9 cellular contexts compared by ENCODE assay signal in genomic region chr11:32713496-32713895, GRCh38.
DNase-seq lines count a peak whose midpoint lies in the region; TF ChIP-seq lines count a peak whose summit lies in the region.
"Had no signal": no experiment of that assay in that cellular context is flagged by ENCODE, and none has a peak within 500 bp of the region (broad histone marks: within the 10 kb centered on the region; RNA-seq: fewer than 3 reads in every experiment).

No MANE protein-coding gene starts in this region.

- H3K27me3 ChIP-seq in Caco-2 (replicated peaks; ENCODE audit: control insufficient read depth, insufficient read depth, low read length) (no peaks in the 10 kb centered on the region), spleen (replicated peaks in 1 of 7) (no peaks in the 10 kb centered on the region)
- H3K27me3 ChIP-seq: ovary had no signal

- no peak for TF ChIP-seq POLR2A in spleen (IDR thresholded peaks at IDR 0.05)

- 0 out of 2 replicates have a peak, but pooled peaks cover 11% of the 10 kb centered on the region for H3K4me1 ChIP-seq in Caco-2
- no peaks in the 10 kb centered on the region for H3K4me1 ChIP-seq in spleen

- H3K4me1 Mint-ChIP-seq in Caco-2 (ENCODE audit: low read depth, unreplicated experiment) (peaks cover 10% of the 10 kb centered on the region), mesothelial cell of epicardium (peaks cover 12% of the 10 kb centered on the region)
- no peaks in the 10 kb centered on the region for H3K4me1 Mint-ChIP-seq in activated CD4-positive, alpha-beta memory T cell treated with anti-CD3 and anti-CD28 coated beads for 36 hours (ENCODE audit: low read depth)

- BruUV-seq in Caco-2 (replicated peaks; lab: Mats Ljungman, UMichigan) = no TSS peak

- H3K27ac Mint-ChIP-seq in Caco-2 (ENCODE audit: unreplicated experiment) (no peak overlapping the region), mesothelial cell of epicardium (peak overlapping the region; percentile 8)
- no peak overlapping the region for H3K27ac Mint-ChIP-seq in activated CD4-positive, alpha-beta memory T cell treated with anti-CD3 and anti-CD28 coated beads for 36 hours

- POLR2A ChIA-PET in Caco-2 (lab: Charles Lee) (no interaction called here), HEK293T (lab: Yijun Ruan, JAX) (no interaction called here)
- POLR2A ChIA-PET in activated CD4-positive, alpha-beta memory T cell treated with anti-CD3 and anti-CD28 coated beads for 36 hours (lab: Charles Lee) = no interaction called here

- H3K27ac ChIP-seq in VCaP (no peak overlapping the region), spleen (no peak overlapping the region)
- H3K27ac ChIP-seq: ovary had no signal

- no peak overlapping the region for H3K4me3 ChIP-seq in Caco-2 (ENCODE audit: low read depth, low read length)
- H3K4me3 ChIP-seq in spleen = no peak overlapping the region
- H3K4me3 ChIP-seq: ovary had no signal

- TF ChIP-seq CTCF in Caco-2 (IDR thresholded peaks at IDR 0.05; ENCODE audit: insufficient read depth in 1 of 2, low read depth in 1 of 2, low read length in 1 of 2, severe bottlenecking in 1 of 2, unreplicated experiment in 1 of 2) (peak; percentile 41 to 48), VCaP (conservative IDR thresholded peaks at IDR 0.05) (peak; percentile 74), mesothelial cell of epicardium (IDR thresholded peaks at IDR 0.05; ENCODE audit: unreplicated experiment) (no peak), spleen (IDR thresholded peaks at IDR 0.05 in 8 of 11, conservative IDR thresholded peaks at IDR 0.05 in 3 of 11) (no peak)

- CTCF ChIA-PET in Caco-2 (lab: Charles Lee) (no interaction called here), HEK293T (lab: Yijun Ruan, JAX) (interaction anchor here (0.8 kb wide), 1 partner anchor 79 kb away, joined by 3 read pairs; no protein-coding TSS in a partner anchor)
- CTCF ChIA-PET in activated CD4-positive, alpha-beta memory T cell treated with anti-CD3 and anti-CD28 coated beads for 36 hours (lab: Charles Lee) = interaction anchor here (0.7 to 1.1 kb wide), 2 partner anchors 78 to 166 kb away, joined by 3 read pairs; no protein-coding TSS in a partner anchor

- H3K4me3 Mint-ChIP-seq in Caco-2 (ENCODE audit: unreplicated experiment) (no peak overlapping the region), mesothelial cell of epicardium (no peak overlapping the region)
- no peak overlapping the region for H3K4me3 Mint-ChIP-seq in activated CD4-positive, alpha-beta memory T cell treated with anti-CD3 and anti-CD28 coated beads for 36 hours

- H3K9me3 ChIP-seq in Caco-2 = 0 out of 2 replicates have a peak, but pooled peaks cover under 1% of the 10 kb centered on the region
- H3K9me3 ChIP-seq in spleen = no peaks in the 10 kb centered on the region
- H3K9me3 ChIP-seq: ovary had no signal

- H3K27me3 Mint-ChIP-seq in Caco-2 (ENCODE audit: insufficient read depth, unreplicated experiment) = no peaks in the 10 kb centered on the region
- H3K27me3 Mint-ChIP-seq in mesothelial cell of epicardium (ENCODE audit: low read depth) = peaks cover 10% of the 10 kb centered on the region
- H3K27me3 Mint-ChIP-seq in activated CD4-positive, alpha-beta memory T cell treated with anti-CD3 and anti-CD28 coated beads for 36 hours = peaks cover 15% of the 10 kb centered on the region

- intact Hi-C loops in Caco-2 (cut with micrococcal nuclease; ENCODE audit: unreplicated experiment) (loop anchor here (1.0 kb wide), 1 partner anchor 80 kb away; no protein-coding TSS in a partner anchor), spleen (cut with DNase I; ENCODE audit: low total_unique reads) (no loop called here)
- intact Hi-C loops in activated CD4-positive, alpha-beta memory T cell treated with anti-CD3 and anti-CD28 coated beads for 36 hours (cut with micrococcal nuclease) = loop anchor here (1.0 kb wide), 1 partner anchor 80 kb away; no protein-coding TSS in a partner anchor

- H3K36me3 ChIP-seq in Caco-2 (ENCODE audit: control insufficient read depth, insufficient read depth, low read length) = no peaks in the 10 kb centered on the region
- no peaks in the 10 kb centered on the region for H3K36me3 ChIP-seq in spleen
- H3K36me3 ChIP-seq: ovary had no signal

- H3K36me3 Mint-ChIP-seq in Caco-2 (ENCODE audit: insufficient read depth, unreplicated experiment) = no peaks in the 10 kb centered on the region
- peaks cover 1% of the 10 kb centered on the region for H3K36me3 Mint-ChIP-seq in mesothelial cell of epicardium
- no peaks in the 10 kb centered on the region for H3K36me3 Mint-ChIP-seq in activated CD4-positive, alpha-beta memory T cell treated with anti-CD3 and anti-CD28 coated beads for 36 hours

- DNase-seq in Caco-2 (peak in 1 of 2 experiments; percentile 17), HEK293T (ENCODE audit: extremely low spot score) (peak; percentile 22), mesothelial cell of epicardium (ENCODE audit: low spot score in 2 of 2, unreplicated experiment in 2 of 2) (no peak), spleen (no peak), SKM-1 (lab: John Stamatoyannopoulos, UW; ENCODE audit: unreplicated experiment) (no peak)
- DNase-seq in activated CD4-positive, alpha-beta memory T cell treated with anti-CD3 and anti-CD28 coated beads for 36 hours = no peak
- DNase-seq: NCI-H2227 treated with DMSO at 0.1 percent for 48 hours, ovary had no signal

- WGBS in spleen, 5 donors = 25 to 46% (median 44%) methylated on average over 1 of the region's 1 CpG

- H3K9me3 Mint-ChIP-seq in Caco-2 (ENCODE audit: unreplicated experiment) = peaks cover 5% of the 10 kb centered on the region
- H3K9me3 Mint-ChIP-seq in mesothelial cell of epicardium = peaks cover 29% of the 10 kb centered on the region
- no peaks in the 10 kb centered on the region for H3K9me3 Mint-ChIP-seq in activated CD4-positive, alpha-beta memory T cell treated with anti-CD3 and anti-CD28 coated beads for 36 hours

TF ChIP-seq in HEK293T, 16 proteins besides CTCF, POLR2A, EP300 and RAD21:
- TF ChIP-seq NFRKB (IDR thresholded peaks at IDR 0.05) = no peak
- no peak for TF ChIP-seq L3MBTL2 (conservative IDR thresholded peaks at IDR 0.05)
- no peak for TF ChIP-seq ARNT (IDR thresholded peaks at IDR 0.05)
- TF ChIP-seq FOXK2 (IDR thresholded peaks at IDR 0.05) = no peak
- TF ChIP-seq PKNOX1 (IDR thresholded peaks at IDR 0.05) = no peak
- no peak for TF ChIP-seq SP1 (IDR thresholded peaks at IDR 0.05)
- TF ChIP-seq LEF1 (IDR thresholded peaks at IDR 0.05; ENCODE audit: borderline replicate concordance) = no peak
- no peak for TF ChIP-seq FOXM1 (IDR thresholded peaks at IDR 0.05; ENCODE audit: borderline replicate concordance)
- no peak for TF ChIP-seq TARDBP (IDR thresholded peaks at IDR 0.05)
- no peak for TF ChIP-seq SUZ12 (IDR thresholded peaks at IDR 0.05)
- no peak for TF ChIP-seq HDGF (IDR thresholded peaks at IDR 0.05; ENCODE audit: borderline replicate concordance)
- no peak for TF ChIP-seq CTBP1 (IDR thresholded peaks at IDR 0.05; ENCODE audit: borderline replicate concordance)
- TF ChIP-seq ZNF384 (IDR thresholded peaks at IDR 0.05) = no peak
- TF ChIP-seq ELF4 (IDR thresholded peaks at IDR 0.05) = no peak
- no peak for TF ChIP-seq BHLHE40 (IDR thresholded peaks at IDR 0.05; ENCODE audit: borderline replicate concordance)
- TF ChIP-seq FOXA1 (IDR thresholded peaks at IDR 0.05) = no peak

Comparison
In these comparisons a context has a peak if more than half of its experiments do, and no peak if none do; other contexts are left out.
1. CTCF ChIP-seq: peak in Caco-2 (2 of 2) and VCaP (single experiment); none in mesothelial cell of epicardium (single experiment) and spleen (0 of 11).